24 cellular contexts compared by ENCODE assay signal in genomic region chr15:71145648-71146047, GRCh38. TPM values are rescaled to one million over a fixed set of nuclear protein-coding genes. Genes with fewer than 3 reads are reported as not detected.
A peak's percentile ranks its signal among the peaks of the same experiment; 100 is the strongest.
DNase-seq lines count a peak whose midpoint lies in the region; ATAC-seq and TF ChIP-seq lines count a peak whose summit lies in the region.
"Had no signal": no experiment of that assay in that cellular context is flagged by ENCODE, and none has a peak within 500 bp of the region (broad histone marks: within the 10 kb centered on the region; RNA-seq: fewer than 3 reads in every experiment).

No MANE protein-coding gene starts in this region.

- dilution Hi-C loops in mammary epithelial cell (cut with HindIII; ENCODE audit: low sequenced_read_pairs), result loop anchor here (25.0 kb wide), 1 partner anchor 292 kb away; no protein-coding TSS in a partner anchor

- no peak for TF ChIP-seq EP300 in stomach (IDR thresholded peaks at IDR 0.05)

- H4K20me1 ChIP-seq in mammary epithelial cell (ENCODE audit: insufficient read depth, low read length), result no peaks in the 10 kb centered on the region

- H3K36me3 Mint-ChIP-seq in MCF 10A (ENCODE audit: insufficient read depth, unreplicated experiment) (no peaks in the 10 kb centered on the region), Calu3 (ENCODE audit: insufficient read depth, unreplicated experiment) (peaks cover 8% of the 10 kb centered on the region)

- H3K4me1 Mint-ChIP-seq in MCF 10A (ENCODE audit: insufficient read depth, unreplicated experiment) (peaks cover 28% of the 10 kb centered on the region), Calu3 (ENCODE audit: low read depth, unreplicated experiment) (peaks cover 46% of the 10 kb centered on the region)

- H3K4me2 ChIP-seq in mammary epithelial cell (ENCODE audit: insufficient read depth, low read depth, low read length), result no peak overlapping the region
- H3K4me2 ChIP-seq: GM23338 had no signal

- H3K27me3 Mint-ChIP-seq in MCF 10A (ENCODE audit: insufficient read depth, unreplicated experiment) (no peaks in the 10 kb centered on the region), Calu3 (ENCODE audit: unreplicated experiment) (no peaks in the 10 kb centered on the region)

- in situ Hi-C loops in mammary epithelial cell (cut with MboI; ENCODE audit: low sequenced_read_pairs in 2 of 2), result no loop called here

- 75% methylated on average over 2 of the region's 2 CpGs for WGBS in mammary epithelial cell (ENCODE audit: low coverage, missing lambda C conversion rate)
- WGBS in body of pancreas, 2 donors, result 50 to 52% methylated on average over 2 of the region's 2 CpGs
- WGBS in stomach, 5 donors, result 74 to 78% (median 75%) methylated on average over 2 of the region's 2 CpGs

- CTCF ChIA-PET in MCF 10A (lab: Yijun Ruan, JAX) (interaction anchor here (0.6 kb wide), 1 partner anchor 39 kb away, joined by 3 read pairs; no protein-coding TSS in a partner anchor), mammary epithelial cell (lab: Charles Lee; ENCODE audit: low non-redundant PET) (no interaction called here), Calu3 (lab: Charles Lee) (no interaction called here)

- peaks cover 32% of the 10 kb centered on the region for H3K79me2 ChIP-seq in mammary epithelial cell (ENCODE audit: insufficient read depth, low read length)

- H3K27ac Mint-ChIP-seq in MCF 10A (ENCODE audit: low read depth, unreplicated experiment) (peak overlapping the region; percentile 28), Calu3 (ENCODE audit: unreplicated experiment) (peak overlapping the region; percentile 66)
- H3K27ac Mint-ChIP-seq: GM23338, H9, HFFc6 had no signal

- TF ChIP-seq POLR2A in body of pancreas (IDR thresholded peaks at IDR 0.05) (no peak), stomach (IDR thresholded peaks at IDR 0.05) (no peak)

- H3K9ac ChIP-seq in mammary epithelial cell (ENCODE audit: insufficient read depth, low read length), result no peak overlapping the region

- ATAC-seq in body of pancreas (no peak), GM18858 (IDR thresholded peaks at IDR 0.05; ENCODE audit: unreplicated experiment) (no peak), GM18519 (IDR thresholded peaks at IDR 0.05; ENCODE audit: low FRiP score, unreplicated experiment) (no peak)
- ATAC-seq: GM23338 had no signal

- H3K27ac ChIP-seq in mammary epithelial cell (ENCODE audit: insufficient read depth, low read depth, low read length) (no peak overlapping the region), body of pancreas (peak overlapping the region; percentile 41 to 83 (median 74)), stomach (peak overlapping the region; percentile 36 to 81 (median 55))
- H3K27ac ChIP-seq: SK-N-MC had no signal

- H3K9me3 Mint-ChIP-seq in MCF 10A (ENCODE audit: unreplicated experiment) (no peaks in the 10 kb centered on the region), Calu3 (ENCODE audit: low read depth, unreplicated experiment) (no peaks in the 10 kb centered on the region)
- H3K9me3 Mint-ChIP-seq: GM23338, H9, HFFc6 had no signal

- H3K9me3 ChIP-seq in mammary epithelial cell (replicated peaks; ENCODE audit: insufficient read depth, low read length) (no peaks in the 10 kb centered on the region), body of pancreas (no peaks in the 10 kb centered on the region), stomach (no peaks in the 10 kb centered on the region)

- intact Hi-C loops in MCF 10A (cut with micrococcal nuclease) (no loop called here), mammary epithelial cell (cut with micrococcal nuclease) (no loop called here), Calu3 (cut with micrococcal nuclease; ENCODE audit: unreplicated experiment) (no loop called here), body of pancreas (cut with DNase I) (no loop called here), stomach (cut with DNase I; ENCODE audit: low total_unique reads) (no loop called here)

- DNase-seq in MCF 10A (ENCODE audit: unreplicated experiment) (no peak), mammary epithelial cell (no peak), Calu3 (no peak), body of pancreas (no peak), stomach (no peak), NCI-H2107 (lab: John Stamatoyannopoulos, UW) (no peak)
- DNase-seq: 8988T, H9, HFFc6, KG1, MM.1S, NCI-H1417, NCI-H1694, NCI-H2029 treated with DMSO at 0.1 percent for 48 hours, NCI-H2171, NCI-H226, NCI-H510A, NCI-H69, RPMI8226, SIG-M5 had no signal

- H3K36me3 ChIP-seq in mammary epithelial cell (ENCODE audit: insufficient read depth, low read length) (peaks cover 7% of the 10 kb centered on the region), body of pancreas (replicated peaks in 1 of 2; ENCODE audit: insufficient read depth in 1 of 2, low read depth in 2 of 2) (no peaks in the 10 kb centered on the region), stomach (no peaks in the 10 kb centered on the region)

- TF ChIP-seq CTCF in MCF 10A (IDR thresholded peaks at IDR 0.05; ENCODE audit: unreplicated experiment) (no peak), mammary epithelial cell (conservative IDR thresholded peaks at IDR 0.05 in 1 of 2, IDR thresholded peaks at IDR 0.05 in 1 of 2; ENCODE audit: extremely low read depth in 1 of 2, insufficient read depth in 1 of 2, low read depth in 1 of 2, low read length in 2 of 2) (no peak), Calu3 (IDR thresholded peaks at IDR 0.05; ENCODE audit: unreplicated experiment) (no peak), body of pancreas (IDR thresholded peaks at IDR 0.05) (no peak), stomach (IDR thresholded peaks at IDR 0.05) (no peak)

- no peak overlapping the region for H2AFZ ChIP-seq in mammary epithelial cell (ENCODE audit: low read depth, low read length)
- H2AFZ ChIP-seq: GM23338 had no signal

- BruUV-seq in MCF 10A (replicated peaks; lab: Mats Ljungman, UMichigan) (no TSS peak), mammary epithelial cell (replicated peaks; lab: Mats Ljungman, UMichigan) (no TSS peak), Calu3 (replicated peaks; lab: Mats Ljungman, UMichigan) (no TSS peak)

- H3K4me1 ChIP-seq in mammary epithelial cell (ENCODE audit: insufficient read depth, low read length) (peaks cover 15% of the 10 kb centered on the region), body of pancreas (peaks cover 60% of the 10 kb centered on the region), stomach (peaks cover 0 to 66% (median 25%) of the 10 kb centered on the region in 4 donors)

- H3K27me3 ChIP-seq in mammary epithelial cell (ENCODE audit: insufficient read depth, low read length) (no peaks in the 10 kb centered on the region), body of pancreas (no peaks in the 10 kb centered on the region), stomach (no peaks in the 10 kb centered on the region)

- H3K4me3 Mint-ChIP-seq in MCF 10A (ENCODE audit: unreplicated experiment) (no peak overlapping the region), Calu3 (ENCODE audit: low read depth, unreplicated experiment) (no peak overlapping the region)
- H3K4me3 Mint-ChIP-seq: GM23338, H9, HFFc6 had no signal

- POLR2A ChIA-PET in MCF 10A (lab: Yijun Ruan, JAX), result no interaction called here

- no peak overlapping the region for H3K4me3 ChIP-seq in mammary epithelial cell (replicated peaks in 1 of 3; ENCODE audit: insufficient read depth in 1 of 3, low read depth in 2 of 3, low read length in 3 of 3)
- H3K4me3 ChIP-seq in body of pancreas, result no peak overlapping the region
- H3K4me3 ChIP-seq in stomach, result no peak overlapping the region
- H3K4me3 ChIP-seq: GM23338, SK-N-MC had no signal

RNA-seq across cellular contexts. Expression of gene THSD4, which starts 30.4 kb away (rescaled TPM):
- total RNA-seq in MCF 10A (2022) (36.3 and 38.2 TPM in 2 replicates), mammary epithelial cell (100 to 1,000 TPM in 1 of 2 donors, 10 to 100 TPM in 1; 87.7 to 111 TPM), Calu3 (2022) (24.2 and 29.6 TPM in 2 replicates), body of pancreas (10 to 100 TPM; 12.9 to 16.1 TPM), stomach (10 to 100 TPM; 18.0 to 79.4 (median 23.5) TPM)
- polyA plus RNA-seq in mammary epithelial cell (33.7 TPM), stomach (10 to 100 TPM in 1 of 3 donors, 1 to 10 TPM in 2; 1.8 to 40.9 (median 5.8) TPM)
- polyA minus RNA-seq in mammary epithelial cell, result 53.9 TPM
